In the genomic region with DNA sequence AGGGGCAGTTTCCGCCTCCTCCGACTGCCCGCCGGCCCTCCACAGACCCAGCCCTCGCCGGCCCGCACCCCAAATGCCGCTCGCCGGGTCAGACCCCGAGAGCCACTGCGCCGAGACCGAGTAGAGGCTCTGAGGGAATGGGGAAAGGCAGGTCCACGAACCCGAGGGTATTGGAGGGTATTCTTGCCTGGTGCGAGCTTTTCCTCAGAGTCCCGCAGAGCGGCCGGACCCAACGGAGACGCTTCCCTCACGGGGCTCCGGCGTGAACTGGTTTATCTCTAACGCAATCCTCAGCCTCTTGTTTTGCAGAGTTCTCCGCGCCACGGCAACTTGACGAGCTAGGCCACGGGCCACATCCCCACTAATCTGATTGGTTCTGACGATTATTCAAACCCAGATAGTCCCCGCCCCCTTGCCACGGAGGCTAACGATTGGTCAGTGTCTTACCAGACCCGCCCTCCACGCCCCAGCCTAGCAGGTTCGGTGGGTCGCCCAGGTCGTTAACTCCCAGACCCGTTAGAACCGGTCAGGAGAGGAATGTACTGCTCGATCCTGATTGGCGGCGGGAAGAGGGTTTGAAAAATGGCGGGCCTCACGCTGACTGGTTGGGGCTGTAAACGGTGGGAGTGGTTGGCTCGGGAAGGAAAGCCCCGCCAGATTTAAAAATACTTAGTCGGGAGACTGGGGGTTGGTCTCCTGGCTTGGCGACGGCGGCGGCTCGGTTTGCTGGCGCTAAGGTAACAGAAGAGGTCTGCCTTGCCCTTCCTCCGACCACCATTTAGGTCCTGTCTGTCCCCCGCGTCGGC, we compare ENCODE assay signal across 8 cellular contexts. TPM values are rescaled to one million over a fixed set of nuclear protein-coding genes. Genes with fewer than 3 reads are reported as not detected.
A peak's percentile ranks its signal among the peaks of the same experiment; 100 is the strongest.
DNase-seq lines count a peak whose midpoint lies in the region; ATAC-seq and TF ChIP-seq lines count a peak whose summit lies in the region.

Gene HMGB2, minus strand, starts transcription at position 274 of the 806 bp plus-strand sequence. CDS start 709 bp downstream, outside the sequence.

- no peaks in the 10 kb centered on the region for H3K27me3 Mint-ChIP-seq in progenitor cell of endocrine pancreas

- peak within 1 kb of the TSS; percentile 94 for H3K4me3 ChIP-seq in left ventricle myocardium inferior

- H3K27ac ChIP-seq in angular gyrus (ENCODE audit: low read depth, low read length) = peak within 1 kb of the TSS; percentile 93
- peak within 1 kb of the TSS; percentile 99 for H3K27ac ChIP-seq in left ventricle myocardium inferior (replicated peaks)

- H3K4me1 ChIP-seq in left ventricle myocardium inferior = peaks cover 48% of the 10 kb centered on the region

- no peaks in the 10 kb centered on the region for H3K27me3 ChIP-seq in left ventricle myocardium inferior (ENCODE audit: low read depth)

- no peaks in the 10 kb centered on the region for H3K9me3 ChIP-seq in left ventricle myocardium inferior (replicated peaks)

- DNase-seq in NCI-H187 (lab: John Stamatoyannopoulos, UW) (peak; percentile 94 to 95), T-helper 2 cell (peak; percentile 97 to 100 (median 99)), left ventricle myocardium inferior (peak; percentile 100), progenitor cell of endocrine pancreas (ENCODE audit: low spot score, unreplicated experiment) (peak; percentile 100), ureter (ENCODE audit: low spot score) (peak; percentile 100)

- peaks cover 31% of the 10 kb centered on the region for H3K36me3 ChIP-seq in left ventricle myocardium inferior

- peak within 1 kb of the TSS; percentile 99 for H3K4me3 Mint-ChIP-seq in progenitor cell of endocrine pancreas (ENCODE audit: low read depth)

- peaks cover 26% of the 10 kb centered on the region for H3K4me1 Mint-ChIP-seq in progenitor cell of endocrine pancreas (ENCODE audit: low read depth)

- peak; percentile 92 for ATAC-seq in GM18498 (IDR thresholded peaks at IDR 0.05; ENCODE audit: unreplicated experiment)
- ATAC-seq in HG02938 (IDR thresholded peaks at IDR 0.05; ENCODE audit: unreplicated experiment) = peak; percentile 90

- no peak for TF ChIP-seq CTCF in left ventricle myocardium inferior (IDR thresholded peaks at IDR 0.05; ENCODE audit: borderline replicate concordance)
- no peak for TF ChIP-seq CTCF in progenitor cell of endocrine pancreas (IDR thresholded peaks at IDR 0.05; ENCODE audit: unreplicated experiment)

- intact Hi-C loops in left ventricle myocardium inferior (cut with micrococcal nuclease) = loop anchor here (5.0 kb wide), 1 partner anchor 38 kb away; the partner anchor contains the start of gene SAP30

- H3K9me3 Mint-ChIP-seq in progenitor cell of endocrine pancreas (ENCODE audit: low read depth) = no peaks in the 10 kb centered on the region

- peak within 1 kb of the TSS; percentile 100 for H3K27ac Mint-ChIP-seq in progenitor cell of endocrine pancreas

- peaks cover 9% of the 10 kb centered on the region for H3K36me3 Mint-ChIP-seq in progenitor cell of endocrine pancreas (ENCODE audit: insufficient read depth)

RNA-seq across cellular contexts. Expression of gene HMGB2, which starts in this region (rescaled TPM):
- 39.4 TPM for total RNA-seq in left ventricle myocardium inferior
- 145 and 157 TPM in 2 replicates for total RNA-seq in progenitor cell of endocrine pancreas
- total RNA-seq in ureter = 51.8 TPM

Comparison
In these comparisons a context has a peak if more than half of its experiments do, and no peak if none do; other contexts are left out.
1. Peak in every context shown above with its lines: DNase-seq, ATAC-seq, H3K4me3 ChIP-seq and H3K27ac ChIP-seq.